Comparison of ENCODE assay signal across 30 cellular contexts in the genomic region with DNA sequence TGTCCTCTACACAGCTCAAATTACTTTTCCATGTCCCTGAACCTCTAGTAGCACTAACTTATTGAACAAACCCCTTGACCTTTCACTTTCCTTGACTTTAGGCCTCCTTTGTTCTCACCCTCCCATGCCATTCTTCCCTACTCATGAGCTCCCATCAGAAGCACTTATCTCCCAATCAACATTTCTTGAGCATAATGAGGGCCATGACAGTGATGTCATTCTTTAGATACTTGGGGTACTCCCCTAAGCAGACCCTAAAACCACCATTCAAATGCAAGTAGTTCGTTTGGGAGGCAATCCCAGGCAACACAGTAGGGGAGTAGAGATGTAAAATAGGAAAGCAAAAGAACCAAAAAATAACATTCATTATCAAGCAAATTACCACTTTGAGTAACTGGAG.
"Had no signal": no experiment of that assay in that cellular context is flagged by ENCODE, and none has a peak within 500 bp of the region (broad histone marks: within the 10 kb centered on the region; RNA-seq: fewer than 3 reads in every experiment).

No MANE protein-coding gene starts in this region.

- DNase-seq: activated CD4-positive, alpha-beta T cell treated with anti-CD3 and anti-CD28 coated beads for 48 hours; activated CD4-positive, alpha-beta T cell treated with anti-CD3 and anti-CD28 coated beads, Interleukin-2, amount 50 U/mL, for 48 hours; activated gamma-delta T cell treated with Interleukin-2 at 50 U/mL for 16 hours; activated naive CD4-positive, alpha-beta T cell treated with anti-CD3 and anti-CD28 coated beads, Interleukin-2, amount 50 U/mL, for 16 hours; activated T-cell treated with anti-CD3 and anti-CD28 coated beads, Interleukin-2, amount 50 U/mL, for 4 hours; amniotic stem cell; caudate nucleus; cortex of kidney; effector memory CD8-positive, alpha-beta T cell; erythroblast; gastrocnemius medialis; islet precursor cell; left ventricle myocardium superior; pancreas; retina; sigmoid colon; small intestine; stimulated activated CD4-positive, alpha-beta T cell treated with anti-CD3 and anti-CD28 coated beads, Interleukin-4, amount 100 ng/mL, for 24 hours; T-helper 1 cell; trophoblast cell had no signal

- H3K27ac Mint-ChIP-seq: activated T-helper 17 cell treated with anti-CD3 and anti-CD28 coated beads, Interleukin-2, amount 50 U/mL, for 72 hours; effector memory CD8-positive, alpha-beta T cell; stimulated activated effector memory CD8-positive, alpha-beta T cell treated with anti-CD3 and anti-CD28 coated beads, Interleukin-12 subunit alpha, Interleukin-12 subunit beta, amount 100 ng/mL, for 72 hours; stimulated activated naive CD8-positive, alpha-beta T cell treated with anti-CD3 and anti-CD28 coated beads, Interleukin-15, Interleukin-2, amounts not matched to agents 100 ng/mL and 50 ng/mL, for 24 hours; T-helper 2 cell treated with Interferon-gamma antibody and Interleukin-4, amounts not matched to agents 5 μg/mL and 100 μg/mL, for 36 hours had no signal

- H3K27ac ChIP-seq: gastrocnemius medialis, hepatocyte, pancreas, prostate gland, sigmoid colon, thoracic aorta, VCaP had no signal

- H3K4me3 Mint-ChIP-seq: activated T-cell treated with anti-CD3 and anti-CD28 coated beads, Interleukin-2, amount 50 U/mL, for 4 hours; activated T-helper 17 cell treated with anti-CD3 and anti-CD28 coated beads, Interleukin-2, amount 50 U/mL, for 72 hours; effector memory CD8-positive, alpha-beta T cell; nephron; stimulated activated effector memory CD8-positive, alpha-beta T cell treated with anti-CD3 and anti-CD28 coated beads, Interleukin-12 subunit alpha, Interleukin-12 subunit beta, amount 100 ng/mL, for 72 hours; stimulated activated naive CD8-positive, alpha-beta T cell treated with anti-CD3 and anti-CD28 coated beads, Interleukin-15, Interleukin-2, amounts not matched to agents 100 ng/mL and 50 ng/mL, for 24 hours; T-helper 2 cell treated with Interferon-gamma antibody and Interleukin-4, amounts not matched to agents 5 μg/mL and 100 μg/mL, for 36 hours had no signal

- H3K27me3 ChIP-seq: gastrocnemius medialis, hepatocyte, pancreas, sigmoid colon had no signal

- H3K4me1 ChIP-seq: gastrocnemius medialis, pancreas, prostate gland had no signal

- H3K27me3 Mint-ChIP-seq: effector memory CD8-positive, alpha-beta T cell; stimulated activated naive CD8-positive, alpha-beta T cell treated with anti-CD3 and anti-CD28 coated beads, Interleukin-15, Interleukin-2, amounts not matched to agents 100 ng/mL and 50 ng/mL, for 24 hours had no signal

- H3K4me1 Mint-ChIP-seq: activated T-helper 17 cell treated with anti-CD3 and anti-CD28 coated beads, Interleukin-2, amount 50 U/mL, for 72 hours; stimulated activated effector memory CD8-positive, alpha-beta T cell treated with anti-CD3 and anti-CD28 coated beads, Interleukin-12 subunit alpha, Interleukin-12 subunit beta, amount 100 ng/mL, for 72 hours had no signal

- H3K9me3 ChIP-seq: gastrocnemius medialis, pancreas, prostate gland, thoracic aorta had no signal

- H3K36me3 Mint-ChIP-seq: stimulated activated effector memory CD8-positive, alpha-beta T cell treated with anti-CD3 and anti-CD28 coated beads, Interleukin-12 subunit alpha, Interleukin-12 subunit beta, amount 100 ng/mL, for 72 hours had no signal

- H3K36me3 ChIP-seq: gastrocnemius medialis, pancreas, prostate gland, sigmoid colon, thoracic aorta had no signal

- ATAC-seq: activated CD4-positive, CD25-positive, alpha-beta regulatory T cell treated with anti-CD3 and anti-CD28 coated beads, Interleukin-2, amount 50 U/mL, for 24 hours; activated T-cell treated with anti-CD3 and anti-CD28 coated beads, Interleukin-2, amount 50 U/mL, for 4 hours; activated T-helper 17 cell treated with anti-CD3 and anti-CD28 coated beads, Interleukin-2, amount 50 U/mL, for 72 hours; effector memory CD8-positive, alpha-beta T cell; gastrocnemius medialis; left ventricle myocardium superior; pancreas; stimulated activated effector memory CD8-positive, alpha-beta T cell treated with anti-CD3 and anti-CD28 coated beads, Interleukin-12 subunit alpha, Interleukin-12 subunit beta, amount 100 ng/mL, for 72 hours had no signal

- H3K4me3 ChIP-seq: gastrocnemius medialis, hepatocyte, pancreas, prostate gland, sigmoid colon, thoracic aorta had no signal
